8 cellular contexts compared by ENCODE assay signal in genomic region chr2:24359701-24360049, GRCh38.
DNase-seq lines count a peak whose midpoint lies in the region; ATAC-seq and TF ChIP-seq lines count a peak whose summit lies in the region.

No MANE protein-coding gene starts in this region.

- peak overlapping the region; percentile 75 for H3K27ac ChIP-seq in 22Rv1
- no peak overlapping the region for H3K27ac ChIP-seq in HUES48 (ENCODE audit: low read depth, low read length)
- peak overlapping the region; percentile 97 to 98 for H3K27ac ChIP-seq in mucosa of rectum (ENCODE audit: low read depth in 2 of 2, low read length in 2 of 2)

- H3K9me3 ChIP-seq in HUES48 (ENCODE audit: control insufficient read depth, insufficient read depth, low read length) (no peaks in the 10 kb centered on the region), endocrine pancreas (ENCODE audit: control insufficient read depth, low read length) (no peaks in the 10 kb centered on the region), mucosa of rectum (ENCODE audit: control insufficient read depth in 2 of 2, low read length in 2 of 2) (no peaks in the 10 kb centered on the region)

- H3K36me3 ChIP-seq in HUES48 (ENCODE audit: control insufficient read depth, insufficient read depth, low read length) = no peaks in the 10 kb centered on the region
- no peaks in the 10 kb centered on the region for H3K36me3 ChIP-seq in endocrine pancreas (ENCODE audit: control insufficient read depth, insufficient read depth, low read length)
- no peaks in the 10 kb centered on the region for H3K36me3 ChIP-seq in mucosa of rectum (ENCODE audit: control insufficient read depth in 2 of 2, insufficient read depth in 2 of 2, low read length in 2 of 2)

- H3K4me1 ChIP-seq in HUES48 (ENCODE audit: control insufficient read depth, insufficient read depth, low read length) = peaks cover 13% of the 10 kb centered on the region
- H3K4me1 ChIP-seq in endocrine pancreas (ENCODE audit: control insufficient read depth, insufficient read depth, low read length) = peaks cover 6% of the 10 kb centered on the region
- peaks cover 10 to 11% of the 10 kb centered on the region in 2 donors for H3K4me1 ChIP-seq in mucosa of rectum (ENCODE audit: control insufficient read depth in 2 of 2, insufficient read depth in 2 of 2, low read length in 2 of 2)

- peaks cover 14% of the 10 kb centered on the region for H3K27me3 ChIP-seq in HUES48 (ENCODE audit: control insufficient read depth, insufficient read depth, low read length)
- H3K27me3 ChIP-seq in endocrine pancreas (ENCODE audit: control insufficient read depth, insufficient read depth, low read length) = no peaks in the 10 kb centered on the region
- H3K27me3 ChIP-seq in mucosa of rectum (ENCODE audit: control insufficient read depth in 2 of 2, insufficient read depth in 2 of 2, low read length in 2 of 2) = no peaks in the 10 kb centered on the region

- H3K9ac ChIP-seq in HUES48 (ENCODE audit: low read depth, low read length) (peak overlapping the region; percentile 75; the same call in 1 of the 2 replicates), endocrine pancreas (ENCODE audit: control insufficient read depth, insufficient read depth, low read length) (peak overlapping the region; percentile 82), mucosa of rectum (ENCODE audit: low read depth in 1 of 2, low read length in 2 of 2) (peak overlapping the region; percentile 81 to 98)

- H3K4me3 ChIP-seq in HUES48 (ENCODE audit: low read depth, low read length) (peak overlapping the region; percentile 82), endocrine pancreas (ENCODE audit: control insufficient read depth, insufficient read depth, low read length) (peak overlapping the region; percentile 96), mucosa of rectum (ENCODE audit: low read length in 2 of 2) (peak overlapping the region; percentile 87 to 91)

- peak; percentile 50 for DNase-seq in activated CD4-positive, alpha-beta T cell treated with anti-CD3 and anti-CD28 coated beads, Interleukin-2, amount 50 U/mL, for 1 hour
- peak; percentile 44 to 67 (median 62) for DNase-seq in stimulated activated naive CD4-positive, alpha-beta T cell (lab: John Stamatoyannopoulos, UW)

- no peak for TF ChIP-seq CTCF in 22Rv1 (IDR thresholded peaks at IDR 0.05)

- ATAC-seq in GM18907 (IDR thresholded peaks at IDR 0.05; ENCODE audit: unreplicated experiment) (peak; percentile 17), HG02678 (IDR thresholded peaks at IDR 0.05; ENCODE audit: unreplicated experiment) (no peak)
